In genomic region chr1:54980528-54981241, GRCh38 we compare ENCODE assay signal across 11 cellular contexts. TPM values are rescaled to one million over a fixed set of nuclear protein-coding genes. Genes with fewer than 3 reads are reported as not detected.
DNase-seq lines count a peak whose midpoint lies in the region; ATAC-seq and TF ChIP-seq lines count a peak whose summit lies in the region.
"Had no signal": no experiment of that assay in that cellular context is flagged by ENCODE, and none has a peak within 500 bp of the region (broad histone marks: within the 10 kb centered on the region; RNA-seq: fewer than 3 reads in every experiment).

TMEM61 (plus strand) TSS chr1:54980628; CDS start chr1:54981066, 438 bp downstream.

- no peaks in the 10 kb centered on the region for H3K36me3 ChIP-seq in lower lobe of right lung

- H3K4me1 Mint-ChIP-seq in type B pancreatic cell (ENCODE audit: unreplicated experiment) = peaks cover 24% of the 10 kb centered on the region
- H3K4me1 Mint-ChIP-seq: central memory CD8-positive, alpha-beta T cell had no signal

- H3K36me3 Mint-ChIP-seq in type B pancreatic cell = no peaks in the 10 kb centered on the region
- H3K36me3 Mint-ChIP-seq: T-cell had no signal

- intact Hi-C loops in dorsolateral prefrontal cortex (cut with DNase I) (no loop called here), lower lobe of right lung (cut with DNase I) (no loop called here)

- H3K27ac ChIP-seq in dorsolateral prefrontal cortex (peak within 1 kb of the TSS in 1 of 59 donors; percentile 70), lower lobe of right lung (no peak within 1 kb of the TSS)

- no peaks in the 10 kb centered on the region for H3K9me3 ChIP-seq in lower lobe of right lung

- TF ChIP-seq CTCF in dorsolateral prefrontal cortex (IDR thresholded peaks at IDR 0.05 in 54 of 56, conservative IDR thresholded peaks at IDR 0.05 in 2 of 56; ENCODE audit: low read depth in 1 of 56, partially characterized antibody in 56 of 56) (no peak), lower lobe of right lung (IDR thresholded peaks at IDR 0.05) (no peak), type B pancreatic cell (conservative IDR thresholded peaks at IDR 0.05) (no peak)

- peak; percentile 6 to 52 (median 46) for DNase-seq in NCI-H1417 (lab: John Stamatoyannopoulos, UW)
- DNase-seq in NCI-H1417 treated with DMSO at 0.1 percent for 48 hours (lab: John Stamatoyannopoulos, UW) = no peak
- DNase-seq in dorsolateral prefrontal cortex = peak in 1 of 10 donors; percentile 62
- no peak for DNase-seq in lower lobe of right lung
- no peak for DNase-seq in type B pancreatic cell (ENCODE audit: extremely low spot score, unreplicated experiment)
- DNase-seq in NCI-H1694 (lab: John Stamatoyannopoulos, UW) = no peak
- DNase-seq: T-cell had no signal

- H3K4me3 ChIP-seq in dorsolateral prefrontal cortex (peak within 1 kb of the TSS in 57 of 59 donors; percentile 17 to 66 (median 46)), lower lobe of right lung (peak within 1 kb of the TSS; percentile 52)

- H3K4me3 Mint-ChIP-seq in type B pancreatic cell = peak within 1 kb of the TSS; percentile 83
- H3K4me3 Mint-ChIP-seq: central memory CD8-positive, alpha-beta T cell; T-cell had no signal

- H3K27me3 ChIP-seq in dorsolateral prefrontal cortex = peaks cover 0 to 46% (median 17%) of the 10 kb centered on the region in 45 donors
- H3K27me3 ChIP-seq in lower lobe of right lung (ENCODE audit: low read depth) = peaks cover 28% of the 10 kb centered on the region

- no peaks in the 10 kb centered on the region for H3K9me3 Mint-ChIP-seq in type B pancreatic cell
- H3K9me3 Mint-ChIP-seq: central memory CD8-positive, alpha-beta T cell; T-cell had no signal

- peaks cover 43% of the 10 kb centered on the region for H3K27me3 Mint-ChIP-seq in type B pancreatic cell

- peak within 1 kb of the TSS; percentile 30 for H3K27ac Mint-ChIP-seq in type B pancreatic cell
- H3K27ac Mint-ChIP-seq: T-cell had no signal

- peaks cover 5% of the 10 kb centered on the region for H3K4me1 ChIP-seq in lower lobe of right lung

- ATAC-seq in lower lobe of right lung (peak; percentile 81 to 91), GM19023 (IDR thresholded peaks at IDR 0.05; ENCODE audit: unreplicated experiment) (no peak), GM21825 (IDR thresholded peaks at IDR 0.05; ENCODE audit: unreplicated experiment) (no peak)
- ATAC-seq: T-cell had no signal

RNA-seq across cellular contexts. Expression of gene TMEM61, which starts in this region (rescaled TPM):
- 1 to 10 TPM in 23 of 120 experiments, under 1 TPM in 56, not detected in 41; 0.44 to 2.0 (median 0.76) TPM for total RNA-seq in dorsolateral prefrontal cortex
- total RNA-seq in lower lobe of right lung = 2.7 TPM
- 2.9 and 3.8 TPM in 2 replicates for total RNA-seq in type B pancreatic cell (ENCODE audit: low replicate concordance)
- total RNA-seq: HT1080, T-cell had no signal

Comparison
In these comparisons a context has a peak if more than half of its experiments do, and no peak if none do; other contexts are left out.
1. DNase-seq: peak in NCI-H1417 (3 of 3); none in NCI-H1417 treated with DMSO at 0.1 percent for 48 hours (single experiment), lower lobe of right lung (single experiment), type B pancreatic cell (single experiment) and NCI-H1694 (single experiment).
2. ATAC-seq: peak in lower lobe of right lung (2 of 2); none in GM19023 (single experiment) and GM21825 (single experiment).